Comparison of ENCODE assay signal across 8 cellular contexts in the genomic region with DNA sequence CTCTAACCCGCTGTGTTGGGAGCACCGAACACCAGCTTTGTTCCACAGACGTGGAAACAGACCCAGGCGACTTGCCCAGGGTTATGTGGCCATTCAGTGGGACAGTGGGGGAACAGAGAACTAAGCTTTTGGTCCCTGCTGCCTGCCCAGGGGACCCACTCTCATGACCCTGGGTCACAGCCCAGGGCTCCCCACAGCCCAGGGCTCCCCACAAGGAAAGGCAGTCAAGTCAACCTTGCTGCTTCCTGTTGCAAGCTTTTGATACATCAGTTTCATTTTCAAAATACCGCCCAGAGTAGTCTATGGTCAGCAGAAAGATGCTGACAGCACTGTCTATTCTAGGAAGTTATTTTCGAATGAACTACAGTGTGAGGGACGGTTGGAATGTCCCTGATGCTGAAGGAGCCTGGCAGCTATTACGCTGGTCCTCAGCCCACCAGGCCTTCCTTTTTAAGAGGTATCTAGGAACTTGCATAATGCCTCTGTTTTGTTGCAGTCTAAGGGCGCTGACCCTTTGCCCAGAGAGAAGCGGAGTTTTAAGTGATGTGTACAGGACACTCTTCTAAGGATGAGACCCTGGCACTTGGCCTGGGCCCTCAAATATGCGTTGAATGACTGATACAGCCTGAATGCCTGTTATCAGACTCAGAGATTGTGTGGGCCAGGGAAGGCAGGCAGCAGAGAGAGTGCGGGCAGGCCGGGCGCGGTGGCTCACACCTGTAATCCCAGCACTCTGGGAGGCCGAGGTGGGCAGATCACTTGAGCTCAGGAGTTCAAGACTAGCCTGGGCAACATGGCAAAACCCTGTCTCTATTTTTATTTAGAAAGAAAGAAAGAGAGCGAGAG. TPM values are rescaled to one million over a fixed set of nuclear protein-coding genes. Genes with fewer than 3 reads are reported as not detected.
DNase-seq lines count a peak whose midpoint lies in the region; ATAC-seq and TF ChIP-seq lines count a peak whose summit lies in the region.

No MANE protein-coding gene starts in this region.

- ATAC-seq in HG03097 (IDR thresholded peaks at IDR 0.05; ENCODE audit: low FRiP score, unreplicated experiment) = peak; percentile 44
- ATAC-seq in activated CD8-positive, alpha-beta T cell treated with anti-CD3 and anti-CD28 coated beads, Interleukin-2, amount 10 ng/mL, durations not matched to agents 7 days and 5 days = peak; percentile 64
- peak; percentile 45 to 71 (median 54) for ATAC-seq in heart left ventricle

- H3K27ac ChIP-seq in heart left ventricle = peak overlapping the region; percentile 1 to 95 (median 77)
- peak overlapping the region in 19 of 21 experiments; percentile 2 to 81 (median 58) for H3K27ac ChIP-seq in skin epidermis

- intact Hi-C loops in heart left ventricle (cut with DNase I) = no loop called here

- 68 to 77% (median 72%) methylated on average over 17 of the region's 17 CpGs for WGBS in heart left ventricle, 4 donors

- peak overlapping the region; percentile 19 for H3K4me3 ChIP-seq in GM12864 (ENCODE audit: low read depth, low read length)
- peak overlapping the region in 11 of 12 donors; percentile 3 to 57 (median 47) for H3K4me3 ChIP-seq in heart left ventricle
- H3K4me3 ChIP-seq in skin epidermis = peak overlapping the region; percentile 0 to 25 (median 21)

- POLR2A ChIA-PET in activated CD8-positive, alpha-beta T cell treated with anti-CD3 and anti-CD28 coated beads, Interleukin-2, amount 10 ng/mL, durations not matched to agents 7 days and 5 days (lab: Charles Lee) = interaction anchor here (0.6 to 2.0 kb wide), 7 partner anchors 9 to 446 kb away, joined by 3 to 5 read pairs (median 4); no protein-coding TSS in a partner anchor

- peaks cover 26% of the 10 kb centered on the region for H3K4me1 Mint-ChIP-seq in activated CD8-positive, alpha-beta T cell treated with anti-CD3 and anti-CD28 coated beads, Interleukin-2, amount 10 ng/mL, durations not matched to agents 7 days and 5 days (ENCODE audit: low read depth)

- H3K27me3 Mint-ChIP-seq in activated CD8-positive, alpha-beta T cell treated with anti-CD3 and anti-CD28 coated beads, Interleukin-2, amount 10 ng/mL, durations not matched to agents 7 days and 5 days (ENCODE audit: low read depth) = peaks cover 6% of the 10 kb centered on the region

- no peaks in the 10 kb centered on the region for H3K36me3 ChIP-seq in heart left ventricle

- H3K36me3 Mint-ChIP-seq in activated CD8-positive, alpha-beta T cell treated with anti-CD3 and anti-CD28 coated beads, Interleukin-2, amount 10 ng/mL, durations not matched to agents 7 days and 5 days (ENCODE audit: low read depth) = peaks cover 13% of the 10 kb centered on the region

- no peak for TF ChIP-seq CTCF in GM12864 (IDR thresholded peaks at IDR 0.05; ENCODE audit: low read depth, low read length, missing control alignments)
- TF ChIP-seq CTCF in heart left ventricle (IDR thresholded peaks at IDR 0.05) = no peak

- peak overlapping the region; percentile 93 for H3K27ac Mint-ChIP-seq in activated CD8-positive, alpha-beta T cell treated with anti-CD3 and anti-CD28 coated beads, Interleukin-2, amount 10 ng/mL, durations not matched to agents 7 days and 5 days

- peak overlapping the region; percentile 63 for H3K4me3 Mint-ChIP-seq in activated CD8-positive, alpha-beta T cell treated with anti-CD3 and anti-CD28 coated beads, Interleukin-2, amount 10 ng/mL, durations not matched to agents 7 days and 5 days

- peaks cover 7% of the 10 kb centered on the region for H3K9me3 Mint-ChIP-seq in activated CD8-positive, alpha-beta T cell treated with anti-CD3 and anti-CD28 coated beads, Interleukin-2, amount 10 ng/mL, durations not matched to agents 7 days and 5 days (ENCODE audit: insufficient read depth)

- DNase-seq in GM12864 (ENCODE audit: low read depth) (peak; percentile 26), heart left ventricle (peak in 2 of 5 donors; percentile 29 to 47), NCI-H2171 (lab: John Stamatoyannopoulos, UW) (no peak), NCI-H446 (lab: John Stamatoyannopoulos, UW) (no peak)
- DNase-seq in activated CD8-positive, alpha-beta T cell treated with anti-CD3 and anti-CD28 coated beads, Interleukin-2, amount 10 ng/mL, durations not matched to agents 7 days and 5 days = peak; percentile 55
- DNase-seq in stimulated activated CD4-positive, alpha-beta T cell treated with anti-CD3 and anti-CD28 coated beads, Interleukin-4, amount 100 ng/mL, for 1 hour = no peak

- H3K9me3 ChIP-seq in heart left ventricle = peaks cover 0 to 11% (median 1%) of the 10 kb centered on the region in 12 donors

- no peaks in the 10 kb centered on the region for H3K27me3 ChIP-seq in heart left ventricle

- peaks cover 0 to 17% (median 14%) of the 10 kb centered on the region in 12 donors for H3K4me1 ChIP-seq in heart left ventricle

- CTCF ChIA-PET in activated CD8-positive, alpha-beta T cell treated with anti-CD3 and anti-CD28 coated beads, Interleukin-2, amount 10 ng/mL, durations not matched to agents 7 days and 5 days (lab: Charles Lee) = interaction anchor here (0.8 kb wide), 1 partner anchor 344 kb away, joined by 3 read pairs; no protein-coding TSS in a partner anchor

- TF ChIP-seq POLR2A in heart left ventricle (IDR thresholded peaks at IDR 0.05) = no peak

RNA-seq across cellular contexts. Expression of a gene that starts 12.6 kb away (rescaled TPM):
- total RNA-seq in activated CD8-positive, alpha-beta T cell treated with anti-CD3 and anti-CD28 coated beads, Interleukin-2, amount 10 ng/mL, durations not matched to agents 7 days and 5 days = 1 to 10 TPM; 5.3 to 6.8 TPM
- 10 to 100 TPM; 54.5 to 76.1 (median 67.9) TPM for total RNA-seq in heart left ventricle
- polyA plus RNA-seq in heart left ventricle = 10 to 100 TPM; 20.3 to 38.6 TPM

Comparison
In these comparisons a context has a peak if more than half of its experiments do, and no peak if none do; other contexts are left out.
1. DNase-seq: peak in GM12864 (single experiment) and activated CD8-positive, alpha-beta T cell treated with anti-CD3 and anti-CD28 coated beads, Interleukin-2, amount 10 ng/mL, durations not matched to agents 7 days and 5 days (single experiment); none in NCI-H2171 (single experiment), stimulated activated CD4-positive, alpha-beta T cell treated with anti-CD3 and anti-CD28 coated beads, Interleukin-4, amount 100 ng/mL, for 1 hour (single experiment) and NCI-H446 (0 of 2).
2. RNA of a gene that starts 12.6 kb away (total RNA-seq): 54.5 to 76.1 TPM in heart left ventricle; 5.3 to 6.8 TPM in activated CD8-positive, alpha-beta T cell treated with anti-CD3 and anti-CD28 coated beads, Interleukin-2, amount 10 ng/mL, durations not matched to agents 7 days and 5 days; every median in the first group is over 4 times any median in the second.
3. Peak in every context shown above with its lines, with median percentiles within 50 percentile points of each other: H3K4me3 ChIP-seq and ATAC-seq.